8 cellular contexts compared by ENCODE assay signal in genomic region chr3:197298858-197299854, GRCh38. TPM values are rescaled to one million over a fixed set of nuclear protein-coding genes. Genes with fewer than 3 reads are reported as not detected.
DNase-seq lines count a peak whose midpoint lies in the region; ATAC-seq and TF ChIP-seq lines count a peak whose summit lies in the region.

No MANE protein-coding gene starts in this region.

- peak overlapping the region; percentile 33 for H2AFZ ChIP-seq in mesenchymal stem cell (ENCODE audit: low read depth, low read length)

- no peak overlapping the region for H3K14ac ChIP-seq in mesenchymal stem cell (ENCODE audit: low read length in 2 of 2)

- H3K4me3 ChIP-seq in WERI-Rb-1 (ENCODE audit: low read depth, low read length) (peak overlapping the region; percentile 73), mesenchymal stem cell (ENCODE audit: insufficient read depth in 1 of 2, low read depth in 1 of 2, low read length in 2 of 2) (peak overlapping the region; percentile 45 to 94)

- no peaks in the 10 kb centered on the region for H3K79me1 ChIP-seq in mesenchymal stem cell (replicated peaks; ENCODE audit: low read length, poor library complexity, severe bottlenecking)

- peak overlapping the region; percentile 2 to 77 for H2BK12ac ChIP-seq in mesenchymal stem cell (ENCODE audit: low read length in 2 of 2)

- H3K36me3 ChIP-seq in WERI-Rb-1 = peaks cover 18% of the 10 kb centered on the region
- H3K36me3 ChIP-seq in mesenchymal stem cell (ENCODE audit: control insufficient read depth in 1 of 2, insufficient read depth in 2 of 2, low read depth in 1 of 2, low read length in 2 of 2) = peaks cover 3 to 16% of the 10 kb centered on the region in 2 experiments

- peak overlapping the region; percentile 67 for H2AK5ac ChIP-seq in mesenchymal stem cell (ENCODE audit: low read length, severe bottlenecking)

- peak overlapping the region; percentile 11 to 75 for H3K18ac ChIP-seq in mesenchymal stem cell (ENCODE audit: low read depth in 1 of 2, low read length in 2 of 2)

- no peak for TF ChIP-seq CTCF in WERI-Rb-1 (IDR thresholded peaks at IDR 0.05; ENCODE audit: low read depth, low read length)

- peak; percentile 68 for DNase-seq in 8988T
- peak; percentile 74 for DNase-seq in M059J (ENCODE audit: low read depth)
- peak; percentile 27 for DNase-seq in WERI-Rb-1
- peak; percentile 7 for DNase-seq in effector CD4-positive, alpha-beta T cell
- peak; percentile 39 for DNase-seq in mesenchymal stem cell
- peak; percentile 45 for DNase-seq in superior temporal gyrus (ENCODE audit: extremely low spot score)

- peak overlapping the region in 1 of 2 experiments; percentile 0 for H3K4ac ChIP-seq in mesenchymal stem cell (ENCODE audit: low read depth in 1 of 2, low read length in 2 of 2)

- H3K27me3 ChIP-seq in WERI-Rb-1 (ENCODE audit: insufficient read depth, low read depth, severe bottlenecking) (no peaks in the 10 kb centered on the region), mesenchymal stem cell (ENCODE audit: control insufficient read depth in 1 of 2, insufficient read depth in 1 of 2, low read length in 2 of 2) (no peaks in the 10 kb centered on the region)

- 18% methylated on average over 42 of the region's 43 CpGs for WGBS in mesenchymal stem cell

- H4K91ac ChIP-seq in mesenchymal stem cell (ENCODE audit: low read length) = peak overlapping the region; percentile 61

- peak overlapping the region; percentile 85 for H2BK120ac ChIP-seq in mesenchymal stem cell (ENCODE audit: low read depth, low read length)

- ATAC-seq in GM18511 (IDR thresholded peaks at IDR 0.05; ENCODE audit: unreplicated experiment) (peak; percentile 33), GM21367 (IDR thresholded peaks at IDR 0.05; ENCODE audit: unreplicated experiment) (no peak)

- peak overlapping the region; percentile 83 for H3K9ac ChIP-seq in mesenchymal stem cell (ENCODE audit: low read length)

- peak overlapping the region; percentile 72 for H4K8ac ChIP-seq in mesenchymal stem cell (ENCODE audit: low read length)

- H3K4me1 ChIP-seq in mesenchymal stem cell (ENCODE audit: control insufficient read depth, insufficient read depth, low read depth, low read length) = peaks cover 9% of the 10 kb centered on the region

- no peak overlapping the region for H2BK15ac ChIP-seq in mesenchymal stem cell (ENCODE audit: low read depth, poor library complexity, severe bottlenecking)

- H3K9me3 ChIP-seq in WERI-Rb-1 (ENCODE audit: severe bottlenecking) (no peaks in the 10 kb centered on the region), mesenchymal stem cell (ENCODE audit: control insufficient read depth, low read length) (no peaks in the 10 kb centered on the region)

- peak overlapping the region; percentile 94 for H2BK5ac ChIP-seq in mesenchymal stem cell (ENCODE audit: low read depth, low read length, poor library complexity, severe bottlenecking)

- peak overlapping the region; percentile 77 for H3K4me2 ChIP-seq in mesenchymal stem cell (ENCODE audit: low read length, poor library complexity, severe bottlenecking)

- peak overlapping the region; percentile 96 for H3K27ac ChIP-seq in WERI-Rb-1
- H3K27ac ChIP-seq in mesenchymal stem cell (ENCODE audit: low read length, poor library complexity, severe bottlenecking) = peak overlapping the region; percentile 96

- H3K23ac ChIP-seq in mesenchymal stem cell (ENCODE audit: low read length in 2 of 2) = peak overlapping the region in 1 of 2 experiments; percentile 72

RNA-seq across cellular contexts. Expression of gene DLG1, which starts 0.7 kb away (rescaled TPM):
- total RNA-seq in M059J (2014; rRNA removed; shearing (Covaris generic)) = 99.0 and 103 TPM in 2 replicates
- 41.4 TPM for polyA plus RNA-seq in mesenchymal stem cell (2013, experiment 1 of 2)
- 40.1 TPM for polyA plus RNA-seq in mesenchymal stem cell (2013, experiment 2 of 2)

Comparison
In these comparisons a context has a peak if more than half of its experiments do, and no peak if none do; other contexts are left out.
1. DNase-seq: peak in every context shown above with its lines; median percentile 74 in M059J; 68 in 8988T; 45 in superior temporal gyrus; 39 in mesenchymal stem cell; 27 in WERI-Rb-1; 7 in effector CD4-positive, alpha-beta T cell.